In genomic region chr10:34121125-34121973, GRCh38 we compare ENCODE assay signal across 13 cellular contexts.
DNase-seq lines count a peak whose midpoint lies in the region; ATAC-seq and TF ChIP-seq lines count a peak whose summit lies in the region.
"Had no signal": no experiment of that assay in that cellular context is flagged by ENCODE, and none has a peak within 500 bp of the region (broad histone marks: within the 10 kb centered on the region; RNA-seq: fewer than 3 reads in every experiment).

No MANE protein-coding gene starts in this region.

- H3K4me1 ChIP-seq in SJSA1 (replicated peaks), result peaks cover 41% of the 10 kb centered on the region
- H3K4me1 ChIP-seq in skeletal muscle satellite cell (ENCODE audit: control insufficient read depth, insufficient read depth, low read length), result peaks cover 25% of the 10 kb centered on the region
- peaks cover 10% of the 10 kb centered on the region for H3K4me1 ChIP-seq in BE2C
- H3K4me1 ChIP-seq in gastroesophageal sphincter, result peaks cover 4 to 41% (median 7%) of the 10 kb centered on the region in 3 donors

- TF ChIP-seq CTCF in fibroblast of pulmonary artery (IDR thresholded peaks at IDR 0.05; ENCODE audit: low read length, missing control alignments) (no peak), BE2C (IDR thresholded peaks at IDR 0.05; ENCODE audit: low read depth, low read length) (no peak), gastroesophageal sphincter (IDR thresholded peaks at IDR 0.05) (no peak)

- H3K9ac ChIP-seq in skeletal muscle satellite cell (ENCODE audit: low read depth, low read length), result no peak overlapping the region

- peak overlapping the region; percentile 67 for H3K27ac Mint-ChIP-seq in T-helper 2 cell treated with Interferon-gamma antibody and Interleukin-4, amounts not matched to agents 5 μg/mL and 100 μg/mL, for 36 hours
- H3K27ac Mint-ChIP-seq: naive B cell had no signal

- DNase-seq in T-helper 2 cell treated with Interferon-gamma antibody and Interleukin-4, amounts not matched to agents 5 μg/mL and 100 μg/mL, for 36 hours (ENCODE audit: low spot score), result no peak
- DNase-seq in T-helper 2 cell, result no peak
- DNase-seq in SJSA1 (ENCODE audit: low read depth in 1 of 2, low spot score in 2 of 2), result peak in 1 of 2 experiments; percentile 28
- peak; percentile 38 for DNase-seq in fibroblast of pulmonary artery (ENCODE audit: low read depth)
- DNase-seq in BE2C, result no peak
- DNase-seq: activated T-cell treated with anti-CD3 and anti-CD28 coated beads, Interleukin-2, amount 50 U/mL, for 1 hour; naive B cell; NCI-H2171 treated with DMSO at 0.1 percent for 48 hours; stimulated activated CD4-positive, alpha-beta T cell treated with anti-CD3 and anti-CD28 coated beads, Interleukin-12 subunit alpha, Interleukin-12 subunit beta, amount 100 ng/mL, for 4 hours; T1000 had no signal

- H3K4me3 ChIP-seq in SJSA1 (no peak overlapping the region), fibroblast of pulmonary artery (replicated peaks; ENCODE audit: low read depth, low read length) (no peak overlapping the region), skeletal muscle satellite cell (ENCODE audit: low read length) (no peak overlapping the region), BE2C (ENCODE audit: low read depth, low read length) (no peak overlapping the region), gastroesophageal sphincter (no peak overlapping the region)

- peaks cover 16% of the 10 kb centered on the region for H3K4me1 Mint-ChIP-seq in T-helper 2 cell treated with Interferon-gamma antibody and Interleukin-4, amounts not matched to agents 5 μg/mL and 100 μg/mL, for 36 hours (ENCODE audit: low read depth)
- H3K4me1 Mint-ChIP-seq: naive B cell had no signal

- H3K36me3 Mint-ChIP-seq in T-helper 2 cell treated with Interferon-gamma antibody and Interleukin-4, amounts not matched to agents 5 μg/mL and 100 μg/mL, for 36 hours (ENCODE audit: low read depth), result no peaks in the 10 kb centered on the region
- H3K36me3 Mint-ChIP-seq: naive B cell had no signal

- peak overlapping the region; percentile 14 for H3K4me2 ChIP-seq in skeletal muscle satellite cell (ENCODE audit: low read length)

- 55 to 77% methylated on average over 8 to 10 of the region's 11 CpGs for WGBS in gastroesophageal sphincter (ENCODE audit: low coverage in 1 of 2), 2 donors

- no peaks in the 10 kb centered on the region for H3K27me3 Mint-ChIP-seq in T-helper 2 cell treated with Interferon-gamma antibody and Interleukin-4, amounts not matched to agents 5 μg/mL and 100 μg/mL, for 36 hours (ENCODE audit: low read depth)
- H3K27me3 Mint-ChIP-seq: naive B cell had no signal

- H3K27ac ChIP-seq in SJSA1, result peak overlapping the region; percentile 5; the same call in 1 of the 2 replicates
- H3K27ac ChIP-seq in gastroesophageal sphincter, result no peak overlapping the region

- H3K4me3 Mint-ChIP-seq in T-helper 2 cell treated with Interferon-gamma antibody and Interleukin-4, amounts not matched to agents 5 μg/mL and 100 μg/mL, for 36 hours, result peak overlapping the region; percentile 44
- H3K4me3 Mint-ChIP-seq: naive B cell had no signal

- no peak for TF ChIP-seq EP300 in gastroesophageal sphincter (IDR thresholded peaks at IDR 0.05)

- TF ChIP-seq POLR2A in gastroesophageal sphincter (IDR thresholded peaks at IDR 0.05), result no peak

- no peaks in the 10 kb centered on the region for H3K36me3 ChIP-seq in SJSA1
- H3K36me3 ChIP-seq in skeletal muscle satellite cell (ENCODE audit: insufficient read depth, low read length), result no peaks in the 10 kb centered on the region
- H3K36me3 ChIP-seq in BE2C, result no peaks in the 10 kb centered on the region
- H3K36me3 ChIP-seq in gastroesophageal sphincter, result peaks cover 0 to 20% of the 10 kb centered on the region in 2 donors

- ATAC-seq in GM21390 (IDR thresholded peaks at IDR 0.05; ENCODE audit: unreplicated experiment), result no peak
- no peak for ATAC-seq in gastroesophageal sphincter

- H3K27me3 ChIP-seq in SJSA1 (replicated peaks) (no peaks in the 10 kb centered on the region), skeletal muscle satellite cell (ENCODE audit: control insufficient read depth, insufficient read depth, low read length) (no peaks in the 10 kb centered on the region), BE2C (no peaks in the 10 kb centered on the region), gastroesophageal sphincter (no peaks in the 10 kb centered on the region)

- H3K9me3 Mint-ChIP-seq in T-helper 2 cell treated with Interferon-gamma antibody and Interleukin-4, amounts not matched to agents 5 μg/mL and 100 μg/mL, for 36 hours, result no peaks in the 10 kb centered on the region
- H3K9me3 Mint-ChIP-seq: naive B cell had no signal

- H3K9me3 ChIP-seq in SJSA1 (replicated peaks), result no peaks in the 10 kb centered on the region
- H3K9me3 ChIP-seq in skeletal muscle satellite cell (replicated peaks; ENCODE audit: low read length), result no peaks in the 10 kb centered on the region
- H3K9me3 ChIP-seq in BE2C, result no peaks in the 10 kb centered on the region
- H3K9me3 ChIP-seq in gastroesophageal sphincter, result no peaks in the 10 kb centered on the region
